Comparison of ENCODE assay signal across 8 cellular contexts in the genomic region with DNA sequence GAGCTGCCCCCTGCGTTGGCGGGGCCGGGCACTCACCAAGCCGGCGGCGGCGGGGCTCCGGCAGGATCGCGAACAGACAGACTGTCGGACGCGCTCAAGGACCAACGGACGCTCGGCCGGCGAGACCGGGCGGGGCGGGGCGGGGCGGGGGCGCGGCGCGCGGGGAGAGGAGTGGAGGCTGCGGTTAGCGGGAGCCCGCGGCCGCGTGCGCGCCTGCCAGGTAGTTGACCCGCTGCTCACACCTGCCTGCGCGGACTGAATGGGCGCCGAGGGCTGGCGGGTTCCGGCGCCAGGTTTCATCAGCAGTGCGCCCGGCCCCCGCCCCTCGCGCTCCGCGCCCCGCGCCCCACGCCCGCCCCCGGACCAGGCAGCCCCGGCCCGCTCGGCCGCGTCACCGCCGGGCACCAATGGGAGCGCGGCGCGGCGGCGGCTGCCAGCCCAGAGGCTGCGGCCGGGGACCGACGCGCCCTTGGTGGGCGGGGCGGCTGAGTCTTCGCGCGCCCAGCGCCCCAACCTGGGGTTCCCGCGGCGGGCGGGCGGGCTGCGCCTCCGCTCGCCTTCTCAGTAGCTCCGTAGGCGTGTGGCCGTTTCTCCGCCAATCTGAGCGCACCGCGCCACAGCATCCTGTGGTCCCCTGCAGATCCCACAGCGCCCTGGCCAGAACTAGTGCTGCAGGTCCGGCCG. TPM values are rescaled to one million over a fixed set of nuclear protein-coding genes. Genes with fewer than 3 reads are reported as not detected.
DNase-seq lines count a peak whose midpoint lies in the region; ATAC-seq, FAIRE-seq and TF ChIP-seq lines count a peak whose summit lies in the region.

Gene SLC7A1 (minus strand): TSS at position 309 of the 684 bp plus-strand sequence. CDS start 59,500 bp downstream, outside the sequence.

- no peaks in the 10 kb centered on the region for H3K9me3 Mint-ChIP-seq in naive B cell
- H3K9me3 Mint-ChIP-seq in stimulated activated memory B cell treated with anti-CD40 and anti-IgM and Interleukin-4, amounts not matched to agents 10 μg/mL and 1 μg/mL and 100 μg/mL, for 72 hours = no peaks in the 10 kb centered on the region

- H4K20me1 ChIP-seq in fibroblast of lung (ENCODE audit: control insufficient read depth, extremely low read depth, insufficient read depth, low read length) = no peaks in the 10 kb centered on the region

- FAIRE-seq in RCC 7860 (lab: Jason Lieb, UNC) = no peak

- peak within 1 kb of the TSS; percentile 79 for H3K4me2 ChIP-seq in fibroblast of lung (ENCODE audit: extremely low read depth, insufficient read depth, low read length)

- DNase-seq in DMS79 (lab: John Stamatoyannopoulos, UW) (peak; percentile 59), RCC 7860 (ENCODE audit: low spot score) (peak; percentile 66), activated T-helper 1 cell treated with Interleukin-2 at 50 U/mL for 16 hours (ENCODE audit: low read depth) (peak; percentile 80), fibroblast of lung (ENCODE audit: low read depth in 2 of 2) (peak; percentile 67 to 85), naive B cell (peak; percentile 90)

- peak within 1 kb of the TSS; percentile 86 for H3K27ac ChIP-seq in fibroblast of lung (ENCODE audit: insufficient read depth, low read length)

- no peak for TF ChIP-seq RAD21 in Ishikawa (IDR thresholded peaks at IDR 0.05; ENCODE audit: low read depth)

- peak within 1 kb of the TSS; percentile 81 to 94 (median 92) for H3K4me3 Mint-ChIP-seq in naive B cell
- H3K4me3 Mint-ChIP-seq in stimulated activated memory B cell treated with anti-CD40 and anti-IgM and Interleukin-4, amounts not matched to agents 10 μg/mL and 1 μg/mL and 100 μg/mL, for 72 hours = peak within 1 kb of the TSS; percentile 91

- H3K4me1 ChIP-seq in fibroblast of lung (ENCODE audit: control insufficient read depth, extremely low read depth, insufficient read depth, low read length) = peaks cover 12% of the 10 kb centered on the region

- H3K36me3 ChIP-seq in fibroblast of lung (ENCODE audit: control insufficient read depth, insufficient read depth, low read length) = no peaks in the 10 kb centered on the region

- H3K4me1 Mint-ChIP-seq in naive B cell = peaks cover 19 to 33% (median 26%) of the 10 kb centered on the region in 3 donors
- H3K4me1 Mint-ChIP-seq in stimulated activated memory B cell treated with anti-CD40 and anti-IgM and Interleukin-4, amounts not matched to agents 10 μg/mL and 1 μg/mL and 100 μg/mL, for 72 hours = peaks cover 46% of the 10 kb centered on the region

- no peaks in the 10 kb centered on the region for H3K27me3 ChIP-seq in fibroblast of lung (ENCODE audit: control insufficient read depth, insufficient read depth, low read length)

- H2AFZ ChIP-seq in fibroblast of lung (ENCODE audit: low read length) = peak within 1 kb of the TSS; percentile 38

- H3K79me2 ChIP-seq in fibroblast of lung (ENCODE audit: control insufficient read depth, insufficient read depth, low read length) = peaks cover 43% of the 10 kb centered on the region

- ATAC-seq in GM21619 (IDR thresholded peaks at IDR 0.05; ENCODE audit: unreplicated experiment) (peak; percentile 82), naive B cell (ENCODE audit: low read depth in 2 of 2) (peak; percentile 87)
- peak; percentile 94 for ATAC-seq in stimulated activated memory B cell treated with anti-CD40 and anti-IgM and Interleukin-4, amounts not matched to agents 10 μg/mL and 1 μg/mL and 100 μg/mL, for 72 hours

- H3K36me3 Mint-ChIP-seq in naive B cell = no peaks in the 10 kb centered on the region
- H3K36me3 Mint-ChIP-seq in stimulated activated memory B cell treated with anti-CD40 and anti-IgM and Interleukin-4, amounts not matched to agents 10 μg/mL and 1 μg/mL and 100 μg/mL, for 72 hours = peaks cover under 1% of the 10 kb centered on the region

- no peaks in the 10 kb centered on the region for H3K9me3 ChIP-seq in fibroblast of lung (ENCODE audit: control insufficient read depth, insufficient read depth, low read depth, low read length)

- no peak for TF ChIP-seq CTCF in fibroblast of lung (conservative IDR thresholded peaks at IDR 0.05 in 1 of 2, IDR thresholded peaks at IDR 0.05 in 1 of 2; ENCODE audit: low read depth in 1 of 2, low read length in 2 of 2)

- TF ChIP-seq EP300 in Ishikawa (IDR thresholded peaks at IDR 0.05; ENCODE audit: borderline replicate concordance) = no peak

- peak within 1 kb of the TSS; percentile 60 to 94 (median 92) for H3K27ac Mint-ChIP-seq in naive B cell
- peak within 1 kb of the TSS; percentile 87 for H3K27ac Mint-ChIP-seq in stimulated activated memory B cell treated with anti-CD40 and anti-IgM and Interleukin-4, amounts not matched to agents 10 μg/mL and 1 μg/mL and 100 μg/mL, for 72 hours

- H3K27me3 Mint-ChIP-seq in naive B cell = peaks cover 0 to 13% (median 4%) of the 10 kb centered on the region in 3 donors
- no peaks in the 10 kb centered on the region for H3K27me3 Mint-ChIP-seq in stimulated activated memory B cell treated with anti-CD40 and anti-IgM and Interleukin-4, amounts not matched to agents 10 μg/mL and 1 μg/mL and 100 μg/mL, for 72 hours

- peak within 1 kb of the TSS; percentile 45 to 91 (median 71) for H3K4me3 ChIP-seq in fibroblast of lung (replicated peaks in 1 of 4; ENCODE audit: control extremely low read depth in 1 of 4, insufficient read depth in 1 of 4, low read depth in 3 of 4, low read length in 4 of 4)

- peak within 1 kb of the TSS; percentile 96 for H3K9ac ChIP-seq in fibroblast of lung (ENCODE audit: insufficient read depth, low read length)

TF ChIP-seq in Ishikawa, 13 proteins besides CTCF, POLR2A, EP300 and RAD21:
- TF ChIP-seq, protein P1, sequence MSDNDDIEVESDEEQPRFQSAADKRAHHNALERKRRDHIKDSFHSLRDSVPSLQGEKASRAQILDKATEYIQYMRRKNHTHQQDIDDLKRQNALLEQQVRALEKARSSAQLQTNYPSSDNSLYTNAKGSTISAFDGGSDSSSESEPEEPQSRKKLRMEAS (IDR thresholded peaks at IDR 0.05) = peak; percentile 37
- TF ChIP-seq ZBTB7A (IDR thresholded peaks at IDR 0.05; ENCODE audit: low read depth) (0 out of 2 replicates have a peak, but pooled peaks have one; percentile 6), TAF1 (IDR thresholded peaks at IDR 0.05; ENCODE audit: low read depth) (0 out of 2 replicates have a peak, but pooled peaks have one; percentile 52), TEAD4 (IDR thresholded peaks at IDR 0.05) (no peak), FOXM1 (IDR thresholded peaks at IDR 0.05; ENCODE audit: borderline replicate concordance, low read depth) (no peak)
TF ChIP-seq in Ishikawa: peak in this region for 3.

RNA-seq across cellular contexts. Expression of gene SLC7A1, which starts in this region (rescaled TPM):
- total RNA-seq in fibroblast of lung = 18.0 and 26.6 TPM in 2 replicates
- polyA plus RNA-seq in fibroblast of lung (15.4 and 20.5 TPM in 2 replicates), naive B cell (ENCODE audit: low read depth in 6 of 6) (1 to 10 TPM; 2.0 to 5.6 (median 3.8) TPM)
- 21.2 and 23.7 TPM in 2 replicates for polyA plus RNA-seq in fibroblast of lung (2012)
- 83.6 and 99.7 TPM in 2 replicates for polyA minus RNA-seq in fibroblast of lung (ENCODE audit: low replicate concordance)

Comparison
In these comparisons a context has a peak if more than half of its experiments do, and no peak if none do; other contexts are left out.
1. Peak in every context shown above with its lines: DNase-seq, ATAC-seq, H3K4me3 ChIP-seq and H3K27ac ChIP-seq.